Comparison of ENCODE assay signal across 2 cellular contexts in the genomic region with DNA sequence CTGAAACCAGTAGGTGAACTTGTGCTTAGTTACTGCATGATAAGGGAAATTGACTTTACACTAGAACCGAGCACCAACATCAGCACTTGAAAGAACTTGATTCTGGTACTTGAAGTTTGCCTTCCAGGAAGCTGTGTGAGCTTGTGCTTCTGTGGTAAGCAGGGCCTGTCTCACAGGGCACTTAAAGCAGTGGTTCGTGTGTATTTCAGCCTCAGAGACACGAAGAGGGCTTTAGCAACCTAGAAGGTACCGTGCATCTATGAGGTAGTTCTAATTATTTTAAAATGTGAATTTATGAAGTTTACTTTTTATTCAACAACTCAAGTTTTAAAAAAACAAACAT. TPM values are rescaled to one million over a fixed set of nuclear protein-coding genes. Genes with fewer than 3 reads are reported as not detected.
"Had no signal": no experiment of that assay in that cellular context is flagged by ENCODE, and none has a peak within 500 bp of the region (broad histone marks: within the 10 kb centered on the region; RNA-seq: fewer than 3 reads in every experiment).

No MANE protein-coding gene starts in this region.

RNA-seq across cellular contexts. Expression of a gene that starts 56.2 kb away (rescaled TPM):
- total RNA-seq: G401, GM12878 had no signal
